In genomic region chr13:42484396-42484795, GRCh38 we compare ENCODE assay signal across 23 cellular contexts.
DNase-seq lines count a peak whose midpoint lies in the region; ATAC-seq and TF ChIP-seq lines count a peak whose summit lies in the region.
"Had no signal": no experiment of that assay in that cellular context is flagged by ENCODE, and none has a peak within 500 bp of the region (broad histone marks: within the 10 kb centered on the region; RNA-seq: fewer than 3 reads in every experiment).

No MANE protein-coding gene starts in this region.

- H3K4me1 Mint-ChIP-seq in osteocyte (ENCODE audit: unreplicated experiment) = peaks cover 52% of the 10 kb centered on the region
- H3K4me1 Mint-ChIP-seq: CD4-positive, CD25-positive, alpha-beta regulatory T cell; stimulated activated naive CD8-positive, alpha-beta T cell treated with anti-CD3 and anti-CD28 coated beads, Interleukin-15, amount 100 ng/mL, for 72 hours; WTC11 had no signal

- H3K27ac Mint-ChIP-seq in osteocyte (ENCODE audit: unreplicated experiment) = peak overlapping the region; percentile 63
- H3K27ac Mint-ChIP-seq: CD4-positive, CD25-positive, alpha-beta regulatory T cell; stimulated activated naive CD8-positive, alpha-beta T cell treated with anti-CD3 and anti-CD28 coated beads, Interleukin-15, amount 100 ng/mL, for 72 hours; WTC11 had no signal

- H3K36me3 Mint-ChIP-seq in osteocyte (ENCODE audit: unreplicated experiment) = no peaks in the 10 kb centered on the region
- H3K36me3 Mint-ChIP-seq: CD4-positive, CD25-positive, alpha-beta regulatory T cell had no signal

- no peaks in the 10 kb centered on the region for H3K9me3 ChIP-seq in RWPE2 (ENCODE audit: severe bottlenecking)
- H3K9me3 ChIP-seq in fibroblast of lung (ENCODE audit: control insufficient read depth, insufficient read depth, low read depth, low read length) = no peaks in the 10 kb centered on the region
- H3K9me3 ChIP-seq: lower lobe of right lung, right lobe of liver, thyroid gland had no signal

- peak; percentile 19 for DNase-seq in M059J (ENCODE audit: low read depth)
- DNase-seq in RWPE2 (ENCODE audit: low spot score) = no peak
- DNase-seq in fibroblast of lung (ENCODE audit: low read depth in 2 of 2) = peak; percentile 40 to 47
- DNase-seq in osteocyte (ENCODE audit: extremely low spot score, unreplicated experiment) = no peak
- no peak for DNase-seq in A172 (ENCODE audit: low spot score)
- no peak for DNase-seq in G401 (ENCODE audit: low spot score)
- DNase-seq: activated CD4-positive, alpha-beta T cell treated with anti-CD3 and anti-CD28 coated beads, Interleukin-2, amount 50 U/mL, for 1 hour; activated naive CD4-positive, alpha-beta T cell treated with anti-CD3 and anti-CD28 coated beads, Interleukin-2, amount 50 U/mL, for 16 hours; amygdala; CD4-positive, CD25-positive, alpha-beta regulatory T cell; cerebellar nuclear complex; lower lobe of right lung; NCI-H69; posterior cingulate gyrus; right lobe of liver; stimulated activated CD4-positive, alpha-beta T cell treated with anti-CD3 and anti-CD28 coated beads, Interleukin-15, amount 100 ng/mL, for 24 hours; stimulated activated naive CD8-positive, alpha-beta T cell treated with anti-CD3 and anti-CD28 coated beads, Interleukin-15, amount 100 ng/mL, for 72 hours; thyroid gland had no signal

- in situ Hi-C loops in G401 (cut with HindIII; ENCODE audit: low sequenced_read_pairs) = no loop called here

- no peaks in the 10 kb centered on the region for H3K79me2 ChIP-seq in fibroblast of lung (ENCODE audit: control insufficient read depth, insufficient read depth, low read length)

- no peak overlapping the region for H3K4me2 ChIP-seq in fibroblast of lung (ENCODE audit: extremely low read depth, insufficient read depth, low read length)

- no peaks in the 10 kb centered on the region for H3K27me3 Mint-ChIP-seq in osteocyte (ENCODE audit: unreplicated experiment)
- H3K27me3 Mint-ChIP-seq: CD4-positive, CD25-positive, alpha-beta regulatory T cell; stimulated activated naive CD8-positive, alpha-beta T cell treated with anti-CD3 and anti-CD28 coated beads, Interleukin-15, amount 100 ng/mL, for 72 hours had no signal

- no peak overlapping the region for H3K9ac ChIP-seq in fibroblast of lung (ENCODE audit: insufficient read depth, low read length)

- TF ChIP-seq CTCF in RWPE2 (IDR thresholded peaks at IDR 0.05; ENCODE audit: poor library complexity, severe bottlenecking) (no peak), fibroblast of lung (conservative IDR thresholded peaks at IDR 0.05 in 1 of 2, IDR thresholded peaks at IDR 0.05 in 1 of 2; ENCODE audit: low read depth in 1 of 2, low read length in 2 of 2) (no peak), osteocyte (IDR thresholded peaks at IDR 0.05) (no peak)

- ATAC-seq in RWPE2 (ENCODE audit: low read depth) = no peak
- no peak for ATAC-seq in GM19463 (IDR thresholded peaks at IDR 0.05; ENCODE audit: unreplicated experiment)
- ATAC-seq: K562; lower lobe of right lung; right lobe of liver; stimulated activated naive CD8-positive, alpha-beta T cell treated with anti-CD3 and anti-CD28 coated beads, Interleukin-15, amount 100 ng/mL, for 72 hours; WTC11 had no signal

- no peak overlapping the region for H2AFZ ChIP-seq in fibroblast of lung (ENCODE audit: low read length)

- H3K4me1 ChIP-seq in RWPE2 (ENCODE audit: insufficient read depth, poor library complexity, severe bottlenecking) (peaks cover 40% of the 10 kb centered on the region), fibroblast of lung (ENCODE audit: control insufficient read depth, extremely low read depth, insufficient read depth, low read length) (peaks cover 7% of the 10 kb centered on the region)
- H3K4me1 ChIP-seq: lower lobe of right lung, right lobe of liver, thyroid gland had no signal

- H3K4me3 Mint-ChIP-seq in osteocyte (ENCODE audit: unreplicated experiment) = no peak overlapping the region
- H3K4me3 Mint-ChIP-seq: CD4-positive, CD25-positive, alpha-beta regulatory T cell; neural crest cell; stimulated activated naive CD8-positive, alpha-beta T cell treated with anti-CD3 and anti-CD28 coated beads, Interleukin-15, amount 100 ng/mL, for 72 hours; WTC11 had no signal

- H3K9me3 Mint-ChIP-seq in osteocyte (ENCODE audit: unreplicated experiment) = no peaks in the 10 kb centered on the region
- H3K9me3 Mint-ChIP-seq: neural crest cell; stimulated activated naive CD8-positive, alpha-beta T cell treated with anti-CD3 and anti-CD28 coated beads, Interleukin-15, amount 100 ng/mL, for 72 hours had no signal

- H3K27ac ChIP-seq in RWPE2 (ENCODE audit: poor library complexity, severe bottlenecking) = peak overlapping the region; percentile 88
- H3K27ac ChIP-seq in fibroblast of lung (ENCODE audit: insufficient read depth, low read length) = no peak overlapping the region
- H3K27ac ChIP-seq: epithelial cell of prostate, lower lobe of right lung, right lobe of liver, thyroid gland had no signal

- H4K20me1 ChIP-seq in fibroblast of lung (ENCODE audit: control insufficient read depth, extremely low read depth, insufficient read depth, low read length) = peaks cover 2% of the 10 kb centered on the region

- H3K27me3 ChIP-seq in RWPE2 (ENCODE audit: insufficient read depth, poor library complexity, severe bottlenecking) (no peaks in the 10 kb centered on the region), fibroblast of lung (ENCODE audit: control insufficient read depth, insufficient read depth, low read length) (peaks cover 6% of the 10 kb centered on the region)
- H3K27me3 ChIP-seq: right lobe of liver, thyroid gland had no signal

- H3K4me3 ChIP-seq in RWPE2 (ENCODE audit: severe bottlenecking) = no peak overlapping the region
- no peak overlapping the region for H3K4me3 ChIP-seq in fibroblast of lung (replicated peaks in 1 of 4; ENCODE audit: control extremely low read depth in 1 of 4, insufficient read depth in 1 of 4, low read depth in 3 of 4, low read length in 4 of 4)
- H3K4me3 ChIP-seq: K562, lower lobe of right lung, right lobe of liver, thyroid gland had no signal

- H3K36me3 ChIP-seq in RWPE2 (ENCODE audit: low read depth) (no peaks in the 10 kb centered on the region), fibroblast of lung (ENCODE audit: control insufficient read depth, insufficient read depth, low read length) (no peaks in the 10 kb centered on the region)
- H3K36me3 ChIP-seq: lower lobe of right lung, right lobe of liver, thyroid gland had no signal

Comparison
In these comparisons a context has a peak if more than half of its experiments do, and no peak if none do; other contexts are left out.
1. DNase-seq: peak in M059J (single experiment) and fibroblast of lung (2 of 2); none in RWPE2 (single experiment), osteocyte (single experiment), A172 (single experiment) and G401 (single experiment).